Comparison of ENCODE assay signal across 11 cellular contexts in the genomic region with DNA sequence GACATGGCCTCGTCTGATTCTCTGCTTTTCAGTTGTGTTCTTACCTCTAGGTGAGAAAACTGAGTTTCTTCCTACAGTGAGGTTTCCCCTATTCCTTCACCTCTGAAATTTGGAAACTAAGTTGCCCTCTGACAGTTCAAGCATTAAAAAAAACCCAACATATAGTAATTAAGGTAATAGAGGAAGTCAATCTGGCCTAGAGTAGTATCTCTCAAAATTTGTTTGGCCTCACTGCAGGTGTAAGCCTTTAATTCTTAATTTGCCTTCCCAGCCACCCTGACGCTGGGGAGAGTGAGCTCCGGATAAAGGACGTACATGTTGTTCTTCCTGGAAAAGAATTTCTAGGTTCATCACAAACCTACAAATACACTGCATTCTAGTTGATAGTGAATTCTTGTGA. TPM values are rescaled to one million over a fixed set of nuclear protein-coding genes. Genes with fewer than 3 reads are reported as not detected.
DNase-seq lines count a peak whose midpoint lies in the region; ATAC-seq and TF ChIP-seq lines count a peak whose summit lies in the region.
"Had no signal": no experiment of that assay in that cellular context is flagged by ENCODE, and none has a peak within 500 bp of the region (broad histone marks: within the 10 kb centered on the region; RNA-seq: fewer than 3 reads in every experiment).

No MANE protein-coding gene starts in this region.

- no peak for TF ChIP-seq RAD21 in SK-N-SH (IDR thresholded peaks at IDR 0.05; ENCODE audit: low read length)

- no peak overlapping the region for H2AFZ ChIP-seq in SK-N-SH (ENCODE audit: low read depth)
- H2AFZ ChIP-seq in mammary epithelial cell (ENCODE audit: low read depth, low read length), result no peak overlapping the region

- CTCF ChIA-PET in SK-N-SH (lab: Yijun Ruan, JAX) (interaction anchor here (0.8 to 1.3 kb wide), 2 partner anchors 23 to 61 kb away, joined by 3 read pairs; no protein-coding TSS in a partner anchor), mammary epithelial cell (lab: Charles Lee; ENCODE audit: low non-redundant PET) (no interaction called here)

- DNase-seq in SK-N-SH (no peak), NAMALWA (ENCODE audit: low spot score) (peak; percentile 20), mammary epithelial cell (no peak), osteocyte (ENCODE audit: extremely low spot score, unreplicated experiment) (no peak), tibial nerve (ENCODE audit: low spot score in 2 of 2) (no peak), adrenal gland (no peak), H4 (ENCODE audit: low spot score) (no peak)
- DNase-seq: effector memory CD4-positive, alpha-beta T cell; retina had no signal

- H3K9me3 ChIP-seq in SK-N-SH (no peaks in the 10 kb centered on the region), mammary epithelial cell (replicated peaks; ENCODE audit: insufficient read depth, low read length) (no peaks in the 10 kb centered on the region), tibial nerve (no peaks in the 10 kb centered on the region), adrenal gland (replicated peaks in 1 of 3) (no peaks in the 10 kb centered on the region)

- H3K27me3 ChIP-seq in SK-N-SH (ENCODE audit: insufficient read depth) (no peaks in the 10 kb centered on the region), mammary epithelial cell (ENCODE audit: insufficient read depth, low read length) (no peaks in the 10 kb centered on the region), tibial nerve (no peaks in the 10 kb centered on the region), adrenal gland (no peaks in the 10 kb centered on the region)

- H3K36me3 ChIP-seq in SK-N-SH (replicated peaks in 1 of 2; ENCODE audit: control insufficient read depth in 1 of 2, insufficient read depth in 2 of 2, low read length in 1 of 2) (peaks cover 49 to 58% of the 10 kb centered on the region in 2 experiments), mammary epithelial cell (ENCODE audit: insufficient read depth, low read length) (peaks cover 20% of the 10 kb centered on the region), tibial nerve (peaks cover 0 to 63% (median 7%) of the 10 kb centered on the region in 3 donors), adrenal gland (replicated peaks in 1 of 2) (peaks cover 0 to 26% of the 10 kb centered on the region in 2 donors)

- dilution Hi-C loops in mammary epithelial cell (cut with HindIII; ENCODE audit: low sequenced_read_pairs), result no loop called here

- TF ChIP-seq CTCF in SK-N-SH (IDR thresholded peaks at IDR 0.05) (no peak), mammary epithelial cell (conservative IDR thresholded peaks at IDR 0.05 in 1 of 2, IDR thresholded peaks at IDR 0.05 in 1 of 2; ENCODE audit: extremely low read depth in 1 of 2, insufficient read depth in 1 of 2, low read depth in 1 of 2, low read length in 2 of 2) (no peak), osteocyte (IDR thresholded peaks at IDR 0.05) (no peak), tibial nerve (IDR thresholded peaks at IDR 0.05) (no peak), adrenal gland (IDR thresholded peaks at IDR 0.05) (no peak)

- H3K9ac ChIP-seq in SK-N-SH (no peak overlapping the region), mammary epithelial cell (ENCODE audit: insufficient read depth, low read length) (no peak overlapping the region)

- in situ Hi-C loops in mammary epithelial cell (cut with MboI; ENCODE audit: low sequenced_read_pairs in 2 of 2), result no loop called here

- H3F3A ChIP-seq in SK-N-SH (replicated peaks; ENCODE audit: insufficient read depth), result peaks cover 6% of the 10 kb centered on the region

- H3K4me3 ChIP-seq in SK-N-SH (ENCODE audit: low read depth in 2 of 2, low read length in 1 of 2) (no peak overlapping the region), mammary epithelial cell (replicated peaks in 1 of 3; ENCODE audit: insufficient read depth in 1 of 3, low read depth in 2 of 3, low read length in 3 of 3) (peak overlapping the region in 1 of 3 experiments; percentile 88), tibial nerve (no peak overlapping the region), adrenal gland (no peak overlapping the region)

- peak overlapping the region; percentile 92 for H3K4me3 Mint-ChIP-seq in osteocyte (ENCODE audit: unreplicated experiment)

- H3K27me3 Mint-ChIP-seq in osteocyte (ENCODE audit: unreplicated experiment), result no peaks in the 10 kb centered on the region

- H3K79me2 ChIP-seq in SK-N-SH (ENCODE audit: insufficient read depth), result peaks cover 33% of the 10 kb centered on the region; the same call in 1 of the 2 replicates
- H3K79me2 ChIP-seq in mammary epithelial cell (ENCODE audit: insufficient read depth, low read length), result peaks cover 48% of the 10 kb centered on the region

- TF ChIP-seq POLR2A in tibial nerve (IDR thresholded peaks at IDR 0.05) (no peak), adrenal gland (IDR thresholded peaks at IDR 0.05) (no peak)

- TF ChIP-seq EP300 in SK-N-SH (IDR thresholded peaks at IDR 0.05; ENCODE audit: borderline replicate concordance in 1 of 2, low read depth in 1 of 2, low read length in 1 of 2) (no peak), tibial nerve (IDR thresholded peaks at IDR 0.05) (no peak)

- peaks cover 19% of the 10 kb centered on the region for H3K4me1 Mint-ChIP-seq in osteocyte (ENCODE audit: unreplicated experiment)

- H4K20me1 ChIP-seq in SK-N-SH (ENCODE audit: insufficient read depth) (no peaks in the 10 kb centered on the region), mammary epithelial cell (ENCODE audit: insufficient read depth, low read length) (no peaks in the 10 kb centered on the region)

- H3K9me3 Mint-ChIP-seq in osteocyte (ENCODE audit: unreplicated experiment), result no peaks in the 10 kb centered on the region

- POLR2A ChIA-PET in SK-N-SH (lab: Yijun Ruan, JAX), result interaction anchor here (1.5 kb wide), 1 partner anchor 12 kb away, joined by 4 read pairs; no protein-coding TSS in a partner anchor

- intact Hi-C loops in mammary epithelial cell (cut with micrococcal nuclease) (no loop called here), adrenal gland (cut with DNase I) (no loop called here)

- H3K4me1 ChIP-seq in SK-N-SH (ENCODE audit: control insufficient read depth in 1 of 2, insufficient read depth in 2 of 2, low read depth in 1 of 2, low read length in 1 of 2) (peaks cover 4 to 15% of the 10 kb centered on the region in 2 experiments; a peak in 3 of 4 replicates), mammary epithelial cell (ENCODE audit: insufficient read depth, low read length) (peaks cover 23% of the 10 kb centered on the region), tibial nerve (peaks cover 0 to 28% (median 3%) of the 10 kb centered on the region in 4 donors), adrenal gland (replicated peaks in 1 of 2) (peaks cover 3 to 12% of the 10 kb centered on the region in 2 donors)

- H3K9me2 ChIP-seq in SK-N-SH, result no peaks in the 10 kb centered on the region

- H3K27ac Mint-ChIP-seq in osteocyte (ENCODE audit: unreplicated experiment), result no peak overlapping the region

- no peak for ATAC-seq in SK-N-SH treated with all-trans-retinoic acid at 6 μM for 48 hours

- H3K36me3 Mint-ChIP-seq in osteocyte (ENCODE audit: unreplicated experiment), result peaks cover 25% of the 10 kb centered on the region

- H3K27ac ChIP-seq in SK-N-SH (ENCODE audit: low read depth in 2 of 2, low read length in 1 of 2) (no peak overlapping the region), mammary epithelial cell (ENCODE audit: insufficient read depth, low read depth, low read length) (no peak overlapping the region), tibial nerve (peak overlapping the region in 1 of 4 donors; percentile 84), adrenal gland (no peak overlapping the region)

- no TSS peak for BruUV-seq in mammary epithelial cell (replicated peaks; lab: Mats Ljungman, UMichigan)

- H3K4me2 ChIP-seq in SK-N-SH (peak overlapping the region; percentile 86), mammary epithelial cell (ENCODE audit: insufficient read depth, low read depth, low read length) (peak overlapping the region; percentile 96)

- WGBS in SK-N-SH (ENCODE audit: low lambda C conversion rate), result 97% methylated on average over 4 of the region's 4 CpGs
- WGBS in mammary epithelial cell (ENCODE audit: low coverage, missing lambda C conversion rate), result 93% methylated on average over 4 of the region's 4 CpGs
- 86 to 93% methylated on average over 4 of the region's 4 CpGs for WGBS in tibial nerve, 2 donors
- 84 to 93% (median 91%) methylated on average over 4 of the region's 4 CpGs for WGBS in adrenal gland, 4 donors

RNA-seq across cellular contexts. Expression of a gene that starts 1.4 kb away (rescaled TPM):
- polyA plus RNA-seq in SK-N-SH (2012; rRNA removed), result 29.3 and 47.6 TPM in 2 replicates
- polyA plus RNA-seq in SK-N-SH (2012; cell fraction: cytosol; rRNA removed), result 10.9 and 19.6 TPM in 2 replicates
- 120 and 198 TPM in 2 replicates for polyA plus RNA-seq in SK-N-SH (2012; cell fraction: nucleus; rRNA removed)
- 10 to 100 TPM; 51.7 to 68.9 TPM for total RNA-seq in mammary epithelial cell
- polyA plus RNA-seq in mammary epithelial cell, result 39.9 TPM
- polyA minus RNA-seq in mammary epithelial cell, result 240 TPM
- total RNA-seq in osteocyte, result 72.6 and 76.9 TPM in 2 replicates
- 10 to 100 TPM; 18.6 to 69.6 (median 32.9) TPM for total RNA-seq in tibial nerve
- total RNA-seq in adrenal gland, result 10 to 100 TPM; 14.1 to 70.5 (median 20.2) TPM
- 10 to 100 TPM in 2 of 3 donors, 1 to 10 TPM in 1; 8.9 to 25.8 (median 13.9) TPM for polyA plus RNA-seq in adrenal gland
- total RNA-seq in H4 (2014; rRNA removed; shearing (Covaris generic)), result 4.7 and 6.9 TPM in 2 replicates

RNA-seq across cellular contexts. Expression of a gene that starts 6.5 kb away (rescaled TPM):
- 75.7 and 85.0 TPM in 2 replicates for polyA plus RNA-seq in SK-N-SH (2012; rRNA removed)
- 29.5 and 43.5 TPM in 2 replicates for polyA plus RNA-seq in SK-N-SH (2012; cell fraction: cytosol; rRNA removed)
- 247 and 249 TPM in 2 replicates for polyA plus RNA-seq in SK-N-SH (2012; cell fraction: nucleus; rRNA removed)
- 10 to 100 TPM; 19.7 to 22.8 TPM for total RNA-seq in mammary epithelial cell
- 40.9 TPM for polyA plus RNA-seq in mammary epithelial cell
- 60.6 TPM for polyA minus RNA-seq in mammary epithelial cell
- total RNA-seq in osteocyte, result 33.2 and 33.3 TPM in 2 replicates
- 10 to 100 TPM; 19.0 to 50.0 (median 41.5) TPM for total RNA-seq in tibial nerve
- total RNA-seq in adrenal gland, result 10 to 100 TPM; 13.5 to 22.9 (median 17.9) TPM
- 10 to 100 TPM; 17.8 to 30.1 (median 18.1) TPM for polyA plus RNA-seq in adrenal gland
- total RNA-seq in H4 (2014; rRNA removed; shearing (Covaris generic)), result 22.6 and 26.2 TPM in 2 replicates

RNA-seq across cellular contexts. Expression of a gene that starts 6.8 kb away (rescaled TPM):
- 289 and 366 TPM in 2 replicates for polyA plus RNA-seq in SK-N-SH (2012; rRNA removed)
- polyA plus RNA-seq in SK-N-SH (2012; cell fraction: cytosol; rRNA removed), result 252 and 306 TPM in 2 replicates
- 129 and 161 TPM in 2 replicates for polyA plus RNA-seq in SK-N-SH (2012; cell fraction: nucleus; rRNA removed)
- 100 to 1,000 TPM in 1 of 2 donors, 10 to 100 TPM in 1; 76.5 to 127 TPM for total RNA-seq in mammary epithelial cell
- 157 TPM for polyA plus RNA-seq in mammary epithelial cell
- polyA minus RNA-seq in mammary epithelial cell, result 30.6 TPM
- 117 and 125 TPM in 2 replicates for total RNA-seq in osteocyte
- 100 to 1,000 TPM; 107 to 210 (median 124) TPM for total RNA-seq in tibial nerve
- 100 to 1,000 TPM; 124 to 292 (median 155) TPM for total RNA-seq in adrenal gland
- 100 to 1,000 TPM; 139 to 228 (median 190) TPM for polyA plus RNA-seq in adrenal gland
- total RNA-seq in H4 (2014; rRNA removed; shearing (Covaris generic)), result 196 and 202 TPM in 2 replicates

RNA-seq across cellular contexts. Expression of a gene that starts 44.2 kb away (rescaled TPM):
- 0.68 and 1.1 TPM in 2 replicates for polyA plus RNA-seq in SK-N-SH (2012; rRNA removed)
- 0.36 and 0.41 TPM in 2 replicates for polyA plus RNA-seq in SK-N-SH (2012; cell fraction: cytosol; rRNA removed)
- polyA plus RNA-seq in SK-N-SH (2012; cell fraction: nucleus; rRNA removed), result 1.4 and 1.5 TPM in 2 replicates
- under 1 TPM; 0.17 to 0.24 TPM for total RNA-seq in mammary epithelial cell
- polyA plus RNA-seq in mammary epithelial cell, result 0.09 TPM
- not detected for polyA minus RNA-seq in mammary epithelial cell
- not detected in 2 replicates for total RNA-seq in osteocyte
- total RNA-seq in tibial nerve, result under 1 TPM in 1 of 4 donors, not detected in 3; 0.44 TPM
- 1 to 10 TPM; 1.4 to 5.6 (median 3.1) TPM for total RNA-seq in adrenal gland
- 1 to 10 TPM in 2 of 3 donors, under 1 TPM in 1; 0.27 to 1.5 (median 1.3) TPM for polyA plus RNA-seq in adrenal gland
- 0.46 and 0.49 TPM in 2 replicates for total RNA-seq in H4 (2014; rRNA removed; shearing (Covaris generic))

RNA-seq across cellular contexts. Expression of a gene that starts 56.6 kb away (rescaled TPM):
- polyA plus RNA-seq in SK-N-SH (2012; rRNA removed) (0.18 TPM in 1 of 2 replicates, not detected in the other), mammary epithelial cell (not detected), adrenal gland (1 to 10 TPM in 1 of 3 donors, under 1 TPM in 1, not detected in 1; 0.88 to 2.9 TPM)
- polyA plus RNA-seq in SK-N-SH (2012; cell fraction: cytosol; rRNA removed), result not detected in 2 replicates
- polyA plus RNA-seq in SK-N-SH (2012; cell fraction: nucleus; rRNA removed), result 0.11 and 0.13 TPM in 2 replicates
- total RNA-seq in mammary epithelial cell (not detected), osteocyte (not detected in 2 replicates), tibial nerve (1 to 10 TPM in 1 of 4 donors, not detected in 3; 2.5 TPM), adrenal gland (1 to 10 TPM in 3 of 8 donors, under 1 TPM in 3, not detected in 2; 0.14 to 2.0 (median 0.99) TPM)
- polyA minus RNA-seq in mammary epithelial cell, result not detected
- not detected in 2 replicates for total RNA-seq in H4 (2014; rRNA removed; shearing (Covaris generic))
- total RNA-seq: A172 had no signal
